ENCODE assay signal across 17 cellular contexts in genomic region chr18:8639762-8640161, GRCh38. TPM values are rescaled to one million over a fixed set of nuclear protein-coding genes. Genes with fewer than 3 reads are reported as not detected.
DNase-seq lines count a peak whose midpoint lies in the region; ATAC-seq, FAIRE-seq and TF ChIP-seq lines count a peak whose summit lies in the region.
"Had no signal": no experiment of that assay in that cellular context is flagged by ENCODE, and none has a peak within 500 bp of the region (broad histone marks: within the 10 kb centered on the region; RNA-seq: fewer than 3 reads in every experiment).

No MANE protein-coding gene starts in this region.

- H3F3A ChIP-seq in GM23338 (replicated peaks; ENCODE audit: low read depth) = 0 out of 2 replicates have a peak, but pooled peaks cover 3% of the 10 kb centered on the region

- H3K4me3 Mint-ChIP-seq in GM23338 (no peak overlapping the region), endothelial cell (ENCODE audit: unreplicated experiment) (peak overlapping the region; percentile 8)
- no peak overlapping the region for H3K4me3 Mint-ChIP-seq in activated naive CD8-positive, alpha-beta T cell treated with anti-CD3 and anti-CD28 coated beads for 36 hours
- H3K4me3 Mint-ChIP-seq in activated T-cell treated with anti-CD3 and anti-CD28 coated beads, Interleukin-2, amount 50 U/mL, for 4 hours = no peak overlapping the region
- H3K4me3 Mint-ChIP-seq: B cell; CD4-positive, alpha-beta T cell had no signal

- peaks cover 4% of the 10 kb centered on the region for H3K27me3 Mint-ChIP-seq in GM23338 (ENCODE audit: insufficient read depth, low read depth, poor library complexity)
- no peaks in the 10 kb centered on the region for H3K27me3 Mint-ChIP-seq in activated naive CD8-positive, alpha-beta T cell treated with anti-CD3 and anti-CD28 coated beads for 36 hours
- H3K27me3 Mint-ChIP-seq in endothelial cell (ENCODE audit: unreplicated experiment) = no peaks in the 10 kb centered on the region
- no peaks in the 10 kb centered on the region for H3K27me3 Mint-ChIP-seq in activated T-cell treated with anti-CD3 and anti-CD28 coated beads, Interleukin-2, amount 50 U/mL, for 4 hours (ENCODE audit: low read depth)
- H3K27me3 Mint-ChIP-seq: B cell; CD4-positive, alpha-beta T cell; IgD-negative memory B cell had no signal

- H3K9me3 Mint-ChIP-seq in GM23338 (no peaks in the 10 kb centered on the region; the same call in 2 of the 3 replicates), endothelial cell (ENCODE audit: unreplicated experiment) (no peaks in the 10 kb centered on the region)
- H3K9me3 Mint-ChIP-seq in activated naive CD8-positive, alpha-beta T cell treated with anti-CD3 and anti-CD28 coated beads for 36 hours = no peaks in the 10 kb centered on the region
- H3K9me3 Mint-ChIP-seq in activated T-cell treated with anti-CD3 and anti-CD28 coated beads, Interleukin-2, amount 50 U/mL, for 4 hours = no peaks in the 10 kb centered on the region
- H3K9me3 Mint-ChIP-seq: CD4-positive, alpha-beta T cell had no signal

- no peaks in the 10 kb centered on the region for H3K9me2 ChIP-seq in GM23338 (ENCODE audit: insufficient read depth)

- H2AFZ ChIP-seq in GM23338 = no peak overlapping the region

- no peaks in the 10 kb centered on the region for H3K27me3 ChIP-seq in GM23338 (ENCODE audit: insufficient read depth)

- no peak overlapping the region for H3K4me3 ChIP-seq in GM23338

- peak overlapping the region; percentile 6; the same call in 1 of the 2 replicates for H3K27ac ChIP-seq in GM23338 (ENCODE audit: low read depth)

- no peak for DNase-seq in GM23338 (ENCODE audit: low spot score)
- no peak for DNase-seq in activated naive CD8-positive, alpha-beta T cell treated with anti-CD3 and anti-CD28 coated beads for 36 hours
- DNase-seq in endothelial cell (ENCODE audit: low spot score) = no peak
- no peak for DNase-seq in urothelium cell line (ENCODE audit: low spot score)
- DNase-seq in activated T-cell treated with anti-CD3 and anti-CD28 coated beads, Interleukin-2, amount 50 U/mL, for 4 hours = no peak
- DNase-seq: C1 segment of cervical spinal cord; Calu3; CD4-positive, alpha-beta T cell; DMS79; H7 had no signal

- no peak overlapping the region for H3K27ac Mint-ChIP-seq in GM23338
- peak overlapping the region; percentile 1 for H3K27ac Mint-ChIP-seq in activated naive CD8-positive, alpha-beta T cell treated with anti-CD3 and anti-CD28 coated beads for 36 hours
- H3K27ac Mint-ChIP-seq in endothelial cell (ENCODE audit: unreplicated experiment) = no peak overlapping the region
- H3K27ac Mint-ChIP-seq: B cell; CD4-positive, alpha-beta T cell; IgD-negative memory B cell had no signal

- FAIRE-seq in urothelium cell line (lab: Jason Lieb, UNC) = peak; percentile 61
- FAIRE-seq: A204.1, GM12892, GM19239 had no signal

- TF ChIP-seq CTCF in GM23338 (conservative IDR thresholded peaks at IDR 0.05; ENCODE audit: low read depth in 2 of 2) = no peak
- TF ChIP-seq CTCF in endothelial cell (IDR thresholded peaks at IDR 0.05; ENCODE audit: unreplicated experiment) = no peak

- H3K4me2 ChIP-seq in GM23338 = no peak overlapping the region

- H4K20me1 ChIP-seq in GM23338 (replicated peaks; ENCODE audit: insufficient read depth) = peaks cover 2% of the 10 kb centered on the region; the same call in 1 of the 2 replicates

- peaks cover 32% of the 10 kb centered on the region for H3K36me3 ChIP-seq in GM23338 (ENCODE audit: insufficient read depth)

- peaks cover 18% of the 10 kb centered on the region for H3K4me1 ChIP-seq in GM23338 (ENCODE audit: insufficient read depth)

- H3K36me3 Mint-ChIP-seq in GM23338 (ENCODE audit: low read depth) (peaks cover 73% of the 10 kb centered on the region), endothelial cell (ENCODE audit: low read depth, unreplicated experiment) (peaks cover 28% of the 10 kb centered on the region)
- peaks cover 36% of the 10 kb centered on the region for H3K36me3 Mint-ChIP-seq in activated naive CD8-positive, alpha-beta T cell treated with anti-CD3 and anti-CD28 coated beads for 36 hours
- H3K36me3 Mint-ChIP-seq in activated T-cell treated with anti-CD3 and anti-CD28 coated beads, Interleukin-2, amount 50 U/mL, for 4 hours (ENCODE audit: insufficient read depth) = peaks cover 36% of the 10 kb centered on the region

- H3K79me2 ChIP-seq in GM23338 (replicated peaks; ENCODE audit: insufficient read depth) = peaks cover 9% of the 10 kb centered on the region

- H3K4me1 Mint-ChIP-seq in GM23338 (peaks cover 17% of the 10 kb centered on the region), endothelial cell (ENCODE audit: unreplicated experiment) (peaks cover 3% of the 10 kb centered on the region)
- H3K4me1 Mint-ChIP-seq in activated naive CD8-positive, alpha-beta T cell treated with anti-CD3 and anti-CD28 coated beads for 36 hours = peaks cover 7% of the 10 kb centered on the region
- H3K4me1 Mint-ChIP-seq in activated T-cell treated with anti-CD3 and anti-CD28 coated beads, Interleukin-2, amount 50 U/mL, for 4 hours (ENCODE audit: low read depth) = peaks cover 3% of the 10 kb centered on the region
- H3K4me1 Mint-ChIP-seq: B cell, IgD-negative memory B cell had no signal

- ATAC-seq in GM23338 (no peak), GM21515 (IDR thresholded peaks at IDR 0.05; ENCODE audit: unreplicated experiment) (no peak), GM19455 (IDR thresholded peaks at IDR 0.05; ENCODE audit: unreplicated experiment) (no peak)
- ATAC-seq in activated T-cell treated with anti-CD3 and anti-CD28 coated beads, Interleukin-2, amount 50 U/mL, for 4 hours = no peak

TF ChIP-seq in GM23338, 12 proteins besides CTCF, POLR2A, EP300 and RAD21 (continues in another document):
- TF ChIP-seq ETS1 (IDR thresholded peaks at IDR 0.05) (no peak), ZNF114 (CRISPR knock-in tag; IDR thresholded peaks at IDR 0.05) (no peak), ZNF331 (CRISPR knock-in tag; IDR thresholded peaks at IDR 0.05; ENCODE audit: low read depth) (no peak), CREB1 (CRISPR knock-in tag; IDR thresholded peaks at IDR 0.05; ENCODE audit: low read depth) (no peak), EZH2 (IDR thresholded peaks at IDR 0.05; ENCODE audit: low read depth, unreplicated experiment) (no peak)

RNA-seq across cellular contexts. Expression of gene RAB12, which starts 30.5 kb away (rescaled TPM):
- 80.4 and 92.3 TPM in 2 replicates for total RNA-seq in GM23338 (2014; rRNA removed; shearing (Covaris generic))
- polyA plus RNA-seq in GM23338 (2016; fragmentation: Nextera tagmentation; extraction: Ambion mirVana) = 16.7 and 20.7 TPM in 2 replicates
- total RNA-seq in activated naive CD8-positive, alpha-beta T cell treated with anti-CD3 and anti-CD28 coated beads for 36 hours = 10 to 100 TPM; 12.5 to 14.8 TPM
- total RNA-seq in endothelial cell (ENCODE audit: unreplicated experiment) = 35.3 TPM
- total RNA-seq in activated T-cell treated with anti-CD3 and anti-CD28 coated beads, Interleukin-2, amount 50 U/mL, for 4 hours = 10 to 100 TPM; 13.0 to 15.4 (median 13.6) TPM
